ENCODE assay signal across 8 cellular contexts in the genomic region with DNA sequence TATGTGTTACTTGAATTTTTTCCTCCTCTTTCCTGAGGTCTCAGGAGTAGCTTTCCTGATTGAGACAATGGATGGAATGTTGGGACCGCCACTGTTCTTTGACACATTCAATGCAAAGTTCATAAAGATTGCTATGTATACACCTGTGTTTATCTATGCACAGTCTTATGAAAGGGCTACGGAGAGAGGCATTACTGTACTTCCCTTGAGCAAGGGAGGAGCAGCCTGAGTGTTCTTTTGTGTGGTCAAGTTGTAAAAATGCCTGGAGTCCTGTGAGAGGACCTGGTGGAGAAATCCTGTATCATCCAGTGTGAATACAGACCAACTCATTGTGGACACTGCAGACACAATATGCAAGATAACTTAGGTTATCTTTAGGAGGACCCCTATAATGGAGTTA. TPM values are rescaled to one million over a fixed set of nuclear protein-coding genes. Genes with fewer than 3 reads are reported as not detected.
DNase-seq lines count a peak whose midpoint lies in the region; ATAC-seq and TF ChIP-seq lines count a peak whose summit lies in the region.

No MANE protein-coding gene starts in this region.

- H3K4me1 Mint-ChIP-seq in activated naive CD8-positive, alpha-beta T cell (ENCODE audit: low read depth), result peaks cover 8% of the 10 kb centered on the region
- peaks cover 8% of the 10 kb centered on the region for H3K4me1 Mint-ChIP-seq in activated naive CD8-positive, alpha-beta T cell treated with anti-CD3 and anti-CD28 coated beads for 36 hours

- H3K36me3 ChIP-seq in ascending aorta, result no peaks in the 10 kb centered on the region
- no peaks in the 10 kb centered on the region for H3K36me3 ChIP-seq in upper lobe of left lung

- no peak for DNase-seq in activated naive CD8-positive, alpha-beta T cell treated with anti-CD3 and anti-CD28 coated beads for 36 hours
- no peak for DNase-seq in ascending aorta (ENCODE audit: low spot score in 2 of 2)
- DNase-seq in kidney tubule cell (ENCODE audit: low spot score), result peak; percentile 56
- DNase-seq in upper lobe of left lung, result no peak

- H3K4me3 Mint-ChIP-seq in activated naive CD8-positive, alpha-beta T cell, result peak overlapping the region; percentile 61
- no peak overlapping the region for H3K4me3 Mint-ChIP-seq in activated naive CD8-positive, alpha-beta T cell treated with anti-CD3 and anti-CD28 coated beads for 36 hours

- H3K27ac Mint-ChIP-seq in activated naive CD8-positive, alpha-beta T cell, result no peak overlapping the region
- H3K27ac Mint-ChIP-seq in activated naive CD8-positive, alpha-beta T cell treated with anti-CD3 and anti-CD28 coated beads for 36 hours, result no peak overlapping the region

- H3K27me3 ChIP-seq in ascending aorta, result no peaks in the 10 kb centered on the region
- no peaks in the 10 kb centered on the region for H3K27me3 ChIP-seq in upper lobe of left lung

- peaks cover 0 to 4% of the 10 kb centered on the region in 2 donors for H3K4me1 ChIP-seq in ascending aorta
- H3K4me1 ChIP-seq in upper lobe of left lung, result peaks cover 2 to 12% (median 5%) of the 10 kb centered on the region in 4 donors

- TF ChIP-seq EP300 in upper lobe of left lung (IDR thresholded peaks at IDR 0.05), result no peak

- no peak for TF ChIP-seq POLR2A in upper lobe of left lung (IDR thresholded peaks at IDR 0.05)

- WGBS in upper lobe of left lung, 2 donors, result 39 to 43% methylated on average over 2 of the region's 2 CpGs

- ATAC-seq in upper lobe of left lung (ENCODE audit: low FRiP score in 2 of 2), result no peak
- no peak for ATAC-seq in GM19397 (IDR thresholded peaks at IDR 0.05; ENCODE audit: unreplicated experiment)
- no peak for ATAC-seq in HG03342 (IDR thresholded peaks at IDR 0.05; ENCODE audit: unreplicated experiment)
- no peak for ATAC-seq in HG02870 (IDR thresholded peaks at IDR 0.05; ENCODE audit: unreplicated experiment)

- peaks cover 19% of the 10 kb centered on the region for H3K27me3 Mint-ChIP-seq in activated naive CD8-positive, alpha-beta T cell
- H3K27me3 Mint-ChIP-seq in activated naive CD8-positive, alpha-beta T cell treated with anti-CD3 and anti-CD28 coated beads for 36 hours, result peaks cover 43% of the 10 kb centered on the region

- no peaks in the 10 kb centered on the region for H3K36me3 Mint-ChIP-seq in activated naive CD8-positive, alpha-beta T cell
- no peaks in the 10 kb centered on the region for H3K36me3 Mint-ChIP-seq in activated naive CD8-positive, alpha-beta T cell treated with anti-CD3 and anti-CD28 coated beads for 36 hours

- H3K9me3 Mint-ChIP-seq in activated naive CD8-positive, alpha-beta T cell (ENCODE audit: low read depth), result no peaks in the 10 kb centered on the region
- H3K9me3 Mint-ChIP-seq in activated naive CD8-positive, alpha-beta T cell treated with anti-CD3 and anti-CD28 coated beads for 36 hours, result no peaks in the 10 kb centered on the region

- intact Hi-C loops in ascending aorta (cut with DNase I), result loop anchor here (10.0 kb wide), 1 partner anchor 1381 kb away; a partner anchor contains a TSS

- H3K27ac ChIP-seq in ascending aorta (no peak overlapping the region), upper lobe of left lung (no peak overlapping the region)

- H3K9me3 ChIP-seq in ascending aorta (no peaks in the 10 kb centered on the region), upper lobe of left lung (no peaks in the 10 kb centered on the region)

- TF ChIP-seq CTCF in ascending aorta (IDR thresholded peaks at IDR 0.05) (no peak), upper lobe of left lung (IDR thresholded peaks at IDR 0.05) (no peak)

- H3K4me3 ChIP-seq in ascending aorta (peak overlapping the region; percentile 80 to 96), upper lobe of left lung (peak overlapping the region in 3 of 4 donors; percentile 80 to 87 (median 85))

RNA-seq across cellular contexts. Expression of a gene that starts 1.2 kb away (rescaled TPM):
- total RNA-seq in activated naive CD8-positive, alpha-beta T cell treated with anti-CD3 and anti-CD28 coated beads for 36 hours, result under 1 TPM; 0.02 to 0.18 TPM
- 5.5 TPM for total RNA-seq in ascending aorta
- 10 to 100 TPM in 3 of 6 donors, 1 to 10 TPM in 3; 4.7 to 36.7 (median 14.0) TPM for total RNA-seq in upper lobe of left lung
